In genomic region chr13:79485014-79485441, GRCh38 we compare ENCODE assay signal across 10 cellular contexts. TPM values are rescaled to one million over a fixed set of nuclear protein-coding genes. Genes with fewer than 3 reads are reported as not detected.
DNase-seq lines count a peak whose midpoint lies in the region; ATAC-seq, FAIRE-seq and TF ChIP-seq lines count a peak whose summit lies in the region.
"Had no signal": no experiment of that assay in that cellular context is flagged by ENCODE, and none has a peak within 500 bp of the region (broad histone marks: within the 10 kb centered on the region; RNA-seq: fewer than 3 reads in every experiment).

No MANE protein-coding gene starts in this region.

- POLR2A ChIA-PET in K562 (lab: Yijun Ruan, JAX), result interaction anchor here (0.6 to 1.0 kb wide), 3 partner anchors 11 to 757 kb away, joined by 3 to 5 read pairs (median 3); no protein-coding TSS in a partner anchor
- POLR2A ChIA-PET in T-cell (lab: Charles Lee), result no interaction called here

- TF ChIP-seq POLR2A in K562 (conservative IDR thresholded peaks at IDR 0.05), result no peak

- FAIRE-seq in K562 (lab: Jason Lieb, UNC), result peak; percentile 32
- FAIRE-seq: GM12892 had no signal

- H3K27me3 Mint-ChIP-seq in T-cell, result no peaks in the 10 kb centered on the region

- H3K36me3 ChIP-seq in K562 (ENCODE audit: control insufficient read depth, insufficient read depth, low read length), result peaks cover 10% of the 10 kb centered on the region; the same call in 1 of the 3 replicates
- H3K36me3 ChIP-seq in mesenchymal stem cell (ENCODE audit: control insufficient read depth in 1 of 2, insufficient read depth in 2 of 2, low read depth in 1 of 2, low read length in 2 of 2), result no peaks in the 10 kb centered on the region

- no peak overlapping the region for H3K18ac ChIP-seq in mesenchymal stem cell (ENCODE audit: low read depth in 1 of 2, low read length in 2 of 2)

- H3K36me3 Mint-ChIP-seq in T-cell, result peaks cover 13% of the 10 kb centered on the region

- no peak overlapping the region for H4K8ac ChIP-seq in mesenchymal stem cell (ENCODE audit: low read length)

- peaks cover 4% of the 10 kb centered on the region for H3K9me1 ChIP-seq in K562 (ENCODE audit: control insufficient read depth, insufficient read depth, low read length)

- no peak overlapping the region for H2BK12ac ChIP-seq in mesenchymal stem cell (ENCODE audit: low read length in 2 of 2)

- DNase-seq in AG10803 (ENCODE audit: low read depth), result peak; percentile 90
- peak; percentile 12 for DNase-seq in HuH-7.5 (ENCODE audit: low spot score)
- no peak for DNase-seq in K562 (ENCODE audit: extremely low read depth in 1 of 4, low spot score in 3 of 4)
- DNase-seq in mesenchymal stem cell, result peak; percentile 92
- DNase-seq in foreskin melanocyte, result no peak
- no peak for DNase-seq in T-cell
- DNase-seq in NCI-H146 (lab: John Stamatoyannopoulos, UW), result no peak
- DNase-seq: immature natural killer cell had no signal

- no peak overlapping the region for H2AFZ ChIP-seq in K562 (ENCODE audit: low read depth, low read length)
- no peak overlapping the region for H2AFZ ChIP-seq in mesenchymal stem cell (ENCODE audit: low read depth, low read length)

- 0 out of 2 replicates have a peak, but pooled peaks cover 4% of the 10 kb centered on the region for H4K20me1 ChIP-seq in K562 (replicated peaks; ENCODE audit: control insufficient read depth, insufficient read depth, low read length)

- no peak overlapping the region for H3K4ac ChIP-seq in mesenchymal stem cell (ENCODE audit: low read depth in 1 of 2, low read length in 2 of 2)

- H3K9ac ChIP-seq in K562 (ENCODE audit: insufficient read depth in 1 of 2, low read depth in 2 of 2, low read length in 2 of 2), result peak overlapping the region in 1 of 2 experiments; percentile 65; a peak in 1 of 4 replicates
- peak overlapping the region; percentile 80 for H3K9ac ChIP-seq in mesenchymal stem cell (ENCODE audit: low read length)

- ATAC-seq in K562 (no peak), T-cell (replicated peaks in 1 of 4) (no peak), GM19467 (IDR thresholded peaks at IDR 0.05; ENCODE audit: unreplicated experiment) (no peak)

- no peak overlapping the region for H4K91ac ChIP-seq in mesenchymal stem cell (ENCODE audit: low read length)

- no peaks in the 10 kb centered on the region for H3K27me3 ChIP-seq in K562 (ENCODE audit: control insufficient read depth in 2 of 2, insufficient read depth in 2 of 2, low read length in 2 of 2)
- H3K27me3 ChIP-seq in mesenchymal stem cell (ENCODE audit: control insufficient read depth in 1 of 2, insufficient read depth in 1 of 2, low read length in 2 of 2), result no peaks in the 10 kb centered on the region

- peaks cover 86% of the 10 kb centered on the region for H3K79me2 ChIP-seq in K562 (ENCODE audit: control insufficient read depth, insufficient read depth, low read length)

- TF ChIP-seq RAD21 in K562 (CRISPR knock-in tag; conservative IDR thresholded peaks at IDR 0.05 in 1 of 2, IDR thresholded peaks at IDR 0.05 in 1 of 2), result no peak

- H3K23ac ChIP-seq in mesenchymal stem cell (ENCODE audit: low read length in 2 of 2), result no peak overlapping the region

- H3K4me3 ChIP-seq in AG10803 (ENCODE audit: low read length), result no peak overlapping the region
- H3K4me3 ChIP-seq in K562, result no peak overlapping the region
- H3K4me3 ChIP-seq in mesenchymal stem cell (ENCODE audit: insufficient read depth in 1 of 2, low read depth in 1 of 2, low read length in 2 of 2), result peak overlapping the region in 1 of 2 experiments; percentile 54

- no peak overlapping the region for H2BK15ac ChIP-seq in mesenchymal stem cell (ENCODE audit: low read depth, poor library complexity, severe bottlenecking)

- peaks cover 39 to 54% (median 53%) of the 10 kb centered on the region in 3 donors for H3K4me1 Mint-ChIP-seq in T-cell

- H3K9me3 ChIP-seq in K562 (replicated peaks; ENCODE audit: control insufficient read depth, insufficient read depth, low read depth, low read length) (no peaks in the 10 kb centered on the region), mesenchymal stem cell (ENCODE audit: control insufficient read depth, low read length) (no peaks in the 10 kb centered on the region)

- no peak overlapping the region for H2AK5ac ChIP-seq in mesenchymal stem cell (ENCODE audit: low read length, severe bottlenecking)

- H3K14ac ChIP-seq in mesenchymal stem cell (ENCODE audit: low read length in 2 of 2), result no peak overlapping the region

- no peaks in the 10 kb centered on the region for H3K9me3 Mint-ChIP-seq in T-cell

- TF ChIP-seq EP300 in K562 (IDR thresholded peaks at IDR 0.05; ENCODE audit: low read length), result no peak

- WGBS in K562 (ENCODE audit: insufficient coverage, low coverage, missing lambda C conversion rate), result 15% methylated on average over 2 of the region's 2 CpGs
- 0% methylated on average over 2 of the region's 2 CpGs for WGBS in mesenchymal stem cell

- no TSS peak for BruUV-seq in K562 (replicated peaks; lab: Mats Ljungman, UMichigan)

- H3K4me3 Mint-ChIP-seq in T-cell, result no peak overlapping the region
- H3K4me3 Mint-ChIP-seq: immature natural killer cell had no signal

- H3K27ac Mint-ChIP-seq in T-cell, result no peak overlapping the region
- H3K27ac Mint-ChIP-seq: immature natural killer cell had no signal

- H3K4me1 ChIP-seq in K562 (replicated peaks in 1 of 2; ENCODE audit: control insufficient read depth in 2 of 2, insufficient read depth in 2 of 2, low read length in 2 of 2) (peaks cover 12 to 23% of the 10 kb centered on the region in 2 experiments; a peak in 4 of 5 replicates), mesenchymal stem cell (ENCODE audit: control insufficient read depth, insufficient read depth, low read depth, low read length) (peaks cover 7% of the 10 kb centered on the region)

- no peak overlapping the region for H2BK120ac ChIP-seq in mesenchymal stem cell (ENCODE audit: low read depth, low read length)

- intact Hi-C loops in K562 (cut with micrococcal nuclease), result no loop called here

- no peak for TF ChIP-seq CTCF in AG10803 (conservative IDR thresholded peaks at IDR 0.05; ENCODE audit: low read length)
- TF ChIP-seq CTCF in K562 (IDR thresholded peaks at IDR 0.05 in 2 of 3, conservative IDR thresholded peaks at IDR 0.05 in 1 of 3; ENCODE audit: insufficient read depth in 2 of 3, low read depth in 1 of 3, low read length in 3 of 3), result no peak

- in situ Hi-C loops in K562 (cut with MboI), result no loop called here

- 0 out of 2 replicates have a peak overlapping the region, but pooled peaks have one; percentile 0 for H3K4me2 ChIP-seq in K562 (ENCODE audit: insufficient read depth, low read length)
- no peak overlapping the region for H3K4me2 ChIP-seq in mesenchymal stem cell (ENCODE audit: low read length, poor library complexity, severe bottlenecking)

- peak overlapping the region; percentile 19 for H2BK5ac ChIP-seq in mesenchymal stem cell (ENCODE audit: low read depth, low read length, poor library complexity, severe bottlenecking)

- CTCF ChIA-PET in K562 (lab: Yijun Ruan, JAX; ENCODE audit: low intra/inter-chr PET ratio), result no interaction called here
- CTCF ChIA-PET in T-cell (lab: Charles Lee), result interaction anchor here (0.6 to 5.5 kb wide), 4 partner anchors 15 to 94 kb away, joined by 3 to 34 read pairs (median 4); no protein-coding TSS in a partner anchor

- H3K79me1 ChIP-seq in mesenchymal stem cell (replicated peaks; ENCODE audit: low read length, poor library complexity, severe bottlenecking), result no peaks in the 10 kb centered on the region

- H3K27ac ChIP-seq in K562 (ENCODE audit: extremely low read depth, low read depth, low read length) (peak overlapping the region; percentile 14), mesenchymal stem cell (ENCODE audit: low read length, poor library complexity, severe bottlenecking) (peak overlapping the region; percentile 83)

TF ChIP-seq in K562, 482 proteins besides CTCF, POLR2A, EP300 and RAD21 (continues in another document):
- no peak for TF ChIP-seq ZNF146 (CRISPR knock-in tag; IDR thresholded peaks at IDR 0.05; ENCODE audit: unreplicated experiment)

RNA-seq across cellular contexts. Expression of gene NDFIP2, which starts 4.1 kb away (rescaled TPM):
- total RNA-seq in K562 (2011; cell fraction: chromatin; rRNA removed; ENCODE audit: low replicate concordance), result 18.0 and 21.1 TPM in 2 replicates
- 16.7 and 22.9 TPM in 2 replicates for total RNA-seq in K562 (2011; cell fraction: nucleolus; rRNA removed)
- total RNA-seq in K562 (2011; cell fraction: nucleoplasm; rRNA removed), result 19.9 and 25.2 TPM in 2 replicates
- total RNA-seq in K562 (2014; rRNA removed), result 13.4 and 15.3 TPM in 2 replicates
- 34.2 and 38.5 TPM in 2 replicates for total RNA-seq in K562 (2014; rRNA removed; fragmentation: Illumina TruSeq; extraction: Trizol)
- 24.8 and 27.8 TPM in 2 replicates for total RNA-seq in K562 (2015; rRNA removed; fragmentation: Illumina TruSeq; extraction: Trizol)
- 36.4 and 36.6 TPM in 2 replicates for total RNA-seq in K562 (2021)
- polyA plus RNA-seq in K562 (2011; rRNA removed), result 53.7 and 54.4 TPM in 2 replicates
- 26.4 and 30.2 TPM in 2 replicates for polyA plus RNA-seq in K562 (2011; cell fraction: cytosol; rRNA removed)
- polyA plus RNA-seq in K562 (2011; cell fraction: nucleus; rRNA removed), result 15.2 and 17.7 TPM in 2 replicates
- polyA plus RNA-seq in K562 (2012), result 33.0 and 34.7 TPM in 2 replicates
- polyA plus RNA-seq in K562 (2014; fragmentation: Illumina TruSeq; extraction: Trizol), result 25.6 and 28.6 TPM in 2 replicates
- 10 to 100 TPM; 25.3 to 25.6 TPM for polyA plus RNA-seq in K562 (2014; fragmentation: Nextera tagmentation; extraction: Ambion mirVana)
- polyA plus RNA-seq in K562 (2014; rRNA removed), result 22.5 and 23.6 TPM in 2 replicates
- 34.7 and 35.1 TPM in 2 replicates for polyA minus RNA-seq in K562 (2011; rRNA and poly(A)+ RNA removed)
- 24.1 and 25.0 TPM in 2 replicates for polyA minus RNA-seq in K562 (2011; cell fraction: cytosol; rRNA and poly(A)+ RNA removed)
- 12.5 and 25.8 TPM in 2 replicates for polyA minus RNA-seq in K562 (2011; cell fraction: nucleus; rRNA and poly(A)+ RNA removed)
- polyA plus RNA-seq in mesenchymal stem cell (2013, experiment 1 of 2), result 23.3 TPM
- 25.7 TPM for polyA plus RNA-seq in mesenchymal stem cell (2013, experiment 2 of 2)
- total RNA-seq in T-cell, result 1 to 10 TPM; 3.1 to 6.8 (median 5.0) TPM

Comparison
In these comparisons a context has a peak if more than half of its experiments do, and no peak if none do; other contexts are left out.
1. DNase-seq: peak in AG10803 (single experiment), HuH-7.5 (single experiment) and mesenchymal stem cell (single experiment); none in K562 (0 of 4), foreskin melanocyte (single experiment), T-cell (0 of 34) and NCI-H146 (single experiment).